10 cellular contexts compared by ENCODE assay signal in the genomic region with DNA sequence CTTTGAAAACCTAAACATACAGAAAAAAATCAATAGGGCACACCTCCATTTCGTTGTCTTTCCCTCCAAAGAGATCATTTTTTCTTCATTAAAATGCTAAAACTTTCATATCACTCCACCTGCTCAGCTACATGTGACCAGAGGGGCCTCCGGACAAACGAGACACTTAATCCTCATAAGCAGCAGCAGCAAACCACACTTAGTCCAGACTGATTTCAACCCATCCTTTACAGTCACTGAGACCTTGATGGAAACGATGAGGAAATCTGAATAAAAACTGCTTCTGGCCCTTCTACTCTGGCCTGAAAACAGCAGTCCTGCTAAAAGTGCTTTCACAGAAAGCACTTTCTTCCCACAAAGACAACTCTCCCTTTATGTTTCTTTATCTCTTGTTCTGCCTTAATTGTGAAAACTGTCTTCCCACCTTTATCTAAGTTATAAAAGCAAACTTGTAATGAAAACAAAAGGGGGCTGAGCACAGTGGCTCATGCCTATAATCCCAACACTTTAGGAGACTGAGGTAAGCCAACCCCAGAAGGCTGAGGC. TPM values are rescaled to one million over a fixed set of nuclear protein-coding genes. Genes with fewer than 3 reads are reported as not detected.
A peak's percentile ranks its signal among the peaks of the same experiment; 100 is the strongest.
DNase-seq lines count a peak whose midpoint lies in the region; ATAC-seq and TF ChIP-seq lines count a peak whose summit lies in the region.
"Had no signal": no experiment of that assay in that cellular context is flagged by ENCODE, and none has a peak within 500 bp of the region (broad histone marks: within the 10 kb centered on the region; RNA-seq: fewer than 3 reads in every experiment).

No MANE protein-coding gene starts in this region.

- intact Hi-C loops in activated CD8-positive, alpha-beta T cell treated with anti-CD3 and anti-CD28 coated beads for 36 hours (cut with micrococcal nuclease): loop anchor here (10.0 kb wide), 1 partner anchor 131 kb away; no protein-coding TSS in a partner anchor
- intact Hi-C loops in upper lobe of right lung (cut with DNase I) (loop anchor here (10.0 kb wide), 1 partner anchor 151 kb away; no protein-coding TSS in a partner anchor), mucosa of descending colon (cut with DNase I, micrococcal nuclease) (no loop called here), tibial artery (cut with DNase I; ENCODE audit: low total_unique reads) (loop anchor here (5.0 to 10.0 kb wide), 2 partner anchors 72 to 91 kb away; no protein-coding TSS in a partner anchor)

- peaks cover 64% of the 10 kb centered on the region for H3K36me3 Mint-ChIP-seq in stimulated activated naive CD8-positive, alpha-beta T cell treated with anti-CD3 and anti-CD28 coated beads, Interleukin-15, Interleukin-2, amounts not matched to agents 100 ng/mL and 50 ng/mL, for 24 hours (ENCODE audit: low read depth)
- peaks cover 65% of the 10 kb centered on the region for H3K36me3 Mint-ChIP-seq in activated CD8-positive, alpha-beta T cell treated with anti-CD3 and anti-CD28 coated beads for 36 hours (ENCODE audit: low read depth)
- H3K36me3 Mint-ChIP-seq in memory B cell: peaks cover 14% of the 10 kb centered on the region

- H3K9me3 Mint-ChIP-seq in stimulated activated naive CD8-positive, alpha-beta T cell treated with anti-CD3 and anti-CD28 coated beads, Interleukin-15, Interleukin-2, amounts not matched to agents 100 ng/mL and 50 ng/mL, for 24 hours: no peaks in the 10 kb centered on the region
- H3K9me3 Mint-ChIP-seq in activated CD8-positive, alpha-beta T cell treated with anti-CD3 and anti-CD28 coated beads for 36 hours: no peaks in the 10 kb centered on the region
- no peaks in the 10 kb centered on the region for H3K9me3 Mint-ChIP-seq in memory B cell

- no peaks in the 10 kb centered on the region for H3K27me3 Mint-ChIP-seq in stimulated activated naive CD8-positive, alpha-beta T cell treated with anti-CD3 and anti-CD28 coated beads, Interleukin-15, Interleukin-2, amounts not matched to agents 100 ng/mL and 50 ng/mL, for 24 hours
- H3K27me3 Mint-ChIP-seq in activated CD8-positive, alpha-beta T cell treated with anti-CD3 and anti-CD28 coated beads for 36 hours: no peaks in the 10 kb centered on the region
- no peaks in the 10 kb centered on the region for H3K27me3 Mint-ChIP-seq in memory B cell

- peak overlapping the region; percentile 27 for H3K27ac ChIP-seq in upper lobe of right lung
- H3K27ac ChIP-seq in tibial artery: no peak overlapping the region
- H3K27ac ChIP-seq: prostate gland had no signal

- POLR2A ChIA-PET in activated CD8-positive, alpha-beta T cell treated with anti-CD3 and anti-CD28 coated beads for 36 hours (lab: Charles Lee): interaction anchor here (0.6 to 5.3 kb wide), 11 partner anchors 9 to 173 kb away, joined by 3 to 31 read pairs (median 3); no protein-coding TSS in a partner anchor

- H3K4me1 ChIP-seq in upper lobe of right lung (peaks cover 72% of the 10 kb centered on the region), mucosa of descending colon (ENCODE audit: low read depth) (peaks cover 61% of the 10 kb centered on the region), tibial artery (peaks cover 0 to 82% (median 36%) of the 10 kb centered on the region in 4 donors)

- peaks cover 83% of the 10 kb centered on the region for H3K4me1 Mint-ChIP-seq in stimulated activated naive CD8-positive, alpha-beta T cell treated with anti-CD3 and anti-CD28 coated beads, Interleukin-15, Interleukin-2, amounts not matched to agents 100 ng/mL and 50 ng/mL, for 24 hours (ENCODE audit: low read depth)
- H3K4me1 Mint-ChIP-seq in activated CD8-positive, alpha-beta T cell treated with anti-CD3 and anti-CD28 coated beads for 36 hours (ENCODE audit: low read depth): peaks cover 71% of the 10 kb centered on the region
- peaks cover 55% of the 10 kb centered on the region for H3K4me1 Mint-ChIP-seq in memory B cell

- no peaks in the 10 kb centered on the region for H3K27me3 ChIP-seq in upper lobe of right lung
- no peaks in the 10 kb centered on the region for H3K27me3 ChIP-seq in tibial artery

- H3K9me3 ChIP-seq in upper lobe of right lung (no peaks in the 10 kb centered on the region), mucosa of descending colon (peaks cover 2% of the 10 kb centered on the region), tibial artery (no peaks in the 10 kb centered on the region)
- H3K9me3 ChIP-seq: prostate gland had no signal

- DNase-seq in stimulated activated naive CD8-positive, alpha-beta T cell treated with anti-CD3 and anti-CD28 coated beads, Interleukin-15, Interleukin-2, amounts not matched to agents 100 U/mL and 50 U/mL, for 24 hours: no peak
- DNase-seq in activated CD8-positive, alpha-beta T cell treated with anti-CD3 and anti-CD28 coated beads for 36 hours: no peak
- no peak for DNase-seq in memory B cell (ENCODE audit: low spot score in 2 of 2)
- DNase-seq in upper lobe of right lung: no peak
- DNase-seq in mucosa of descending colon: no peak
- DNase-seq in tibial artery: no peak
- DNase-seq in NCI-H2029 (lab: John Stamatoyannopoulos, UW): no peak
- DNase-seq: kidney glomerular epithelial cell had no signal

- no peak for ATAC-seq in stimulated activated naive CD8-positive, alpha-beta T cell treated with anti-CD3 and anti-CD28 coated beads, Interleukin-15, Interleukin-2, amounts not matched to agents 100 U/mL and 50 U/mL, for 24 hours
- no peak for ATAC-seq in activated CD8-positive, alpha-beta T cell treated with anti-CD3 and anti-CD28 coated beads for 36 hours
- ATAC-seq in memory B cell (ENCODE audit: low read depth) (no peak), upper lobe of right lung (no peak), mucosa of descending colon (no peak)

- H3K4me3 ChIP-seq in upper lobe of right lung (no peak overlapping the region), mucosa of descending colon (no peak overlapping the region), tibial artery (no peak overlapping the region)
- H3K4me3 ChIP-seq: prostate gland had no signal

- TF ChIP-seq CTCF in activated CD8-positive, alpha-beta T cell treated with anti-CD3 and anti-CD28 coated beads for 36 hours (IDR thresholded peaks at IDR 0.05): no peak
- no peak for TF ChIP-seq CTCF in upper lobe of right lung (IDR thresholded peaks at IDR 0.05)
- TF ChIP-seq CTCF in mucosa of descending colon (IDR thresholded peaks at IDR 0.05): no peak
- TF ChIP-seq CTCF in tibial artery (IDR thresholded peaks at IDR 0.05): no peak

- peak overlapping the region; percentile 93 for H3K27ac Mint-ChIP-seq in stimulated activated naive CD8-positive, alpha-beta T cell treated with anti-CD3 and anti-CD28 coated beads, Interleukin-15, Interleukin-2, amounts not matched to agents 100 ng/mL and 50 ng/mL, for 24 hours
- peak overlapping the region; percentile 88 for H3K27ac Mint-ChIP-seq in activated CD8-positive, alpha-beta T cell treated with anti-CD3 and anti-CD28 coated beads for 36 hours
- peak overlapping the region; percentile 98 for H3K27ac Mint-ChIP-seq in memory B cell

- CTCF ChIA-PET in activated CD8-positive, alpha-beta T cell treated with anti-CD3 and anti-CD28 coated beads for 36 hours (lab: Charles Lee): interaction anchor here (0.9 to 1.3 kb wide), 2 partner anchors 76 to 147 kb away, joined by 3 read pairs; no protein-coding TSS in a partner anchor

- H3K36me3 ChIP-seq in upper lobe of right lung (no peaks in the 10 kb centered on the region), mucosa of descending colon (ENCODE audit: low read depth) (peaks cover 4% of the 10 kb centered on the region), tibial artery (no peaks in the 10 kb centered on the region)
- H3K36me3 ChIP-seq: prostate gland had no signal

- H3K4me3 Mint-ChIP-seq in stimulated activated naive CD8-positive, alpha-beta T cell treated with anti-CD3 and anti-CD28 coated beads, Interleukin-15, Interleukin-2, amounts not matched to agents 100 ng/mL and 50 ng/mL, for 24 hours: peak overlapping the region; percentile 75
- H3K4me3 Mint-ChIP-seq in activated CD8-positive, alpha-beta T cell treated with anti-CD3 and anti-CD28 coated beads for 36 hours: peak overlapping the region; percentile 57
- peak overlapping the region; percentile 56 for H3K4me3 Mint-ChIP-seq in memory B cell

RNA-seq across cellular contexts. Expression of gene ANKRD11, which starts 4.6 kb away (rescaled TPM):
- total RNA-seq in activated CD8-positive, alpha-beta T cell treated with anti-CD3 and anti-CD28 coated beads for 36 hours: 100 to 1,000 TPM; 145 to 147 TPM
- 125 TPM for total RNA-seq in upper lobe of right lung
- total RNA-seq in mucosa of descending colon: 100 to 1,000 TPM; 125 to 127 (median 127) TPM

RNA-seq across cellular contexts. Expression of gene SPG7, which starts 22.4 kb away (rescaled TPM):
- 10 to 100 TPM; 78.6 to 79.8 TPM for total RNA-seq in activated CD8-positive, alpha-beta T cell treated with anti-CD3 and anti-CD28 coated beads for 36 hours
- total RNA-seq in upper lobe of right lung (95.0 TPM), mucosa of descending colon (100 to 1,000 TPM; 112 to 137 (median 121) TPM)

Comparison
In these comparisons a context has a peak if more than half of its experiments do, and no peak if none do; other contexts are left out.
1. intact Hi-C loops: an anchor here in activated CD8-positive, alpha-beta T cell treated with anti-CD3 and anti-CD28 coated beads for 36 hours (10.0 kb wide), upper lobe of right lung (10.0 kb wide) and tibial artery (5.0 to 10.0 kb wide); none called in mucosa of descending colon.